In genomic region chr17:30566516-30567225, GRCh38 we compare ENCODE assay signal across 7 cellular contexts.
DNase-seq lines count a peak whose midpoint lies in the region; ATAC-seq, FAIRE-seq and TF ChIP-seq lines count a peak whose summit lies in the region.
"Not testable (repeated sequence)": the region's sequence is repeated elsewhere in the genome, so short reads cannot be mapped to it uniquely, and the experiment has no call there.

No MANE protein-coding gene starts in this region.

- H3K27ac Mint-ChIP-seq in activated CD8-positive, alpha-beta memory T cell treated with anti-CD3 and anti-CD28 coated beads, Interleukin-2, amount 10 ng/mL, durations not matched to agents 7 days and 5 days; endodermal cell: not testable (repeated sequence)
- peak overlapping the region; percentile 80 for H3K27ac Mint-ChIP-seq in neural progenitor cell

- not testable (repeated sequence) for H3K9me3 Mint-ChIP-seq in activated CD8-positive, alpha-beta memory T cell treated with anti-CD3 and anti-CD28 coated beads, Interleukin-2, amount 10 ng/mL, durations not matched to agents 7 days and 5 days (ENCODE audit: low read depth); endodermal cell; neural progenitor cell

- H3K36me3 Mint-ChIP-seq in activated CD8-positive, alpha-beta memory T cell treated with anti-CD3 and anti-CD28 coated beads, Interleukin-2, amount 10 ng/mL, durations not matched to agents 7 days and 5 days; endodermal cell (ENCODE audit: low read depth); neural progenitor cell: not testable (repeated sequence)

- intact Hi-C loops in HepG2 (cut with micrococcal nuclease; ENCODE audit: unreplicated experiment); stomach (cut with DNase I; ENCODE audit: low total_unique reads): not testable (repeated sequence)

- in situ Hi-C loops in HepG2 (cut with HindIII; ENCODE audit: extremely low pct_ligation_motif_present, low pct_unique_long_range_greater_than_20kb), result not testable (repeated sequence)

- POLR2A ChIA-PET in HepG2 (lab: Yijun Ruan, JAX), result not testable (repeated sequence)

- H3K27me3 ChIP-seq in BLaER1 treated with 17β-estradiol and CSF1 and Interleukin-3, amounts not matched to agents 10 nM and 100 nM; endodermal cell (ENCODE audit: control insufficient read depth, insufficient read depth, low read length, poor library complexity, severe bottlenecking); neural progenitor cell: not testable (repeated sequence)
- H3K27me3 ChIP-seq in HepG2 (ENCODE audit: control insufficient read depth in 1 of 2, insufficient read depth in 2 of 2, low read length in 2 of 2), result peaks cover 3 to 32% of the 10 kb centered on the region in 2 experiments; a peak in 4 of 5 replicates
- H3K27me3 ChIP-seq in stomach, result peaks cover 0 to 38% (median 0%) of the 10 kb centered on the region in 3 donors

- 86 to 89% methylated on average over 8 to 10 of the region's 10 CpGs for WGBS in endodermal cell (ENCODE audit: insufficient coverage in 1 of 2, insufficient read length in 1 of 2), 2 experiments
- WGBS in HepG2 (ENCODE audit: low lambda C conversion rate), result 14% methylated on average over 6 of the region's 10 CpGs
- WGBS in stomach, 5 donors, result 69 to 86% (median 80%) methylated on average over 8 to 10 of the region's 10 CpGs

- H3K36me3 ChIP-seq in BLaER1 treated with 17β-estradiol and CSF1 and Interleukin-3, amounts not matched to agents 10 nM and 100 nM; endodermal cell (ENCODE audit: control insufficient read depth, insufficient read depth, low read length); HepG2 (replicated peaks in 1 of 2; ENCODE audit: control insufficient read depth in 1 of 2, insufficient read depth in 2 of 2, low read length in 2 of 2); neural progenitor cell; stomach: not testable (repeated sequence)

- TF ChIP-seq CTCF in endodermal cell (conservative IDR thresholded peaks at IDR 0.05); HepG2 (CRISPR knock-in tag; IDR thresholded peaks at IDR 0.05); neural progenitor cell (IDR thresholded peaks at IDR 0.05); stomach (IDR thresholded peaks at IDR 0.05): not testable (repeated sequence)

- peak; percentile 16 for FAIRE-seq in HTR-8/SVneo (lab: Jason Lieb, UNC)
- not testable (repeated sequence) for FAIRE-seq in HepG2 (lab: Jason Lieb, UNC)

- H3K9me3 ChIP-seq in BLaER1 treated with 17β-estradiol and CSF1 and Interleukin-3, amounts not matched to agents 10 nM and 100 nM (replicated peaks in 1 of 11), result peaks cover 0 to 11% (median 0%) of the 10 kb centered on the region in 11 experiments; a peak in 4 of 22 replicates
- not testable (repeated sequence) for H3K9me3 ChIP-seq in endodermal cell (ENCODE audit: control insufficient read depth, low read length); HepG2 (ENCODE audit: low read length); neural progenitor cell (ENCODE audit: low read depth); stomach

- not testable (repeated sequence) for H3K4me3 Mint-ChIP-seq in activated CD8-positive, alpha-beta memory T cell treated with anti-CD3 and anti-CD28 coated beads, Interleukin-2, amount 10 ng/mL, durations not matched to agents 7 days and 5 days; endodermal cell; neural progenitor cell

- CTCF ChIA-PET in activated CD8-positive, alpha-beta memory T cell treated with anti-CD3 and anti-CD28 coated beads, Interleukin-2, amount 10 ng/mL, durations not matched to agents 7 days and 5 days (lab: Charles Lee); HepG2 (lab: Yijun Ruan, JAX; ENCODE audit: low intra/inter-chr PET ratio, low total read pairs): not testable (repeated sequence)

- not testable (repeated sequence) for H3F3A ChIP-seq in neural progenitor cell (ENCODE audit: low read depth)

- DNase-seq in HTR-8/SVneo (ENCODE audit: insufficient read length, low spot score); HepG2 (ENCODE audit: low spot score); neural progenitor cell (ENCODE audit: low spot score): not testable (repeated sequence)
- peak; percentile 40 for DNase-seq in activated CD8-positive, alpha-beta memory T cell treated with anti-CD3 and anti-CD28 coated beads, Interleukin-2, amount 10 ng/mL, durations not matched to agents 7 days and 5 days
- DNase-seq in endodermal cell, result peak; percentile 56
- DNase-seq in stomach, result peak; percentile 18

- H3K4me2 ChIP-seq in BLaER1 treated with 17β-estradiol and CSF1 and Interleukin-3, amounts not matched to agents 10 nM and 100 nM, result peak overlapping the region in 8 of 11 experiments; percentile 5 to 38 (median 19); a peak in 8 of 22 replicates
- not testable (repeated sequence) for H3K4me2 ChIP-seq in HepG2 (ENCODE audit: low read depth, low read length); neural progenitor cell

- not testable (repeated sequence) for H4K20me1 ChIP-seq in BLaER1 treated with 17β-estradiol and CSF1 and Interleukin-3, amounts not matched to agents 10 nM and 100 nM; HepG2 (ENCODE audit: insufficient read depth, low read length); neural progenitor cell (ENCODE audit: low read depth)

- H2AFZ ChIP-seq in HepG2 (ENCODE audit: low read length); neural progenitor cell (replicated peaks): not testable (repeated sequence)

- H3K4me1 ChIP-seq in BLaER1 treated with 17β-estradiol and CSF1 and Interleukin-3, amounts not matched to agents 10 nM and 100 nM, result peaks cover 17 to 34% (median 27%) of the 10 kb centered on the region in 10 experiments
- not testable (repeated sequence) for H3K4me1 ChIP-seq in endodermal cell (ENCODE audit: control insufficient read depth, insufficient read depth, low read length); neural progenitor cell; stomach
- peaks cover 12% of the 10 kb centered on the region for H3K4me1 ChIP-seq in HepG2 (ENCODE audit: insufficient read depth, low read length)

- H3K9ac ChIP-seq in BLaER1 treated with 17β-estradiol and CSF1 and Interleukin-3, amounts not matched to agents 10 nM and 100 nM; endodermal cell (ENCODE audit: extremely low read depth, low read length, poor library complexity, severe bottlenecking); HepG2 (ENCODE audit: insufficient read depth, low read depth, low read length); neural progenitor cell: not testable (repeated sequence)

- TF ChIP-seq RAD21 in HepG2 (CRISPR knock-in tag; IDR thresholded peaks at IDR 0.05), result not testable (repeated sequence)

- ATAC-seq in activated CD8-positive, alpha-beta memory T cell treated with anti-CD3 and anti-CD28 coated beads, Interleukin-2, amount 10 ng/mL, durations not matched to agents 7 days and 5 days, result peak; percentile 45
- ATAC-seq in HepG2, result peak; percentile 63

- BruUV-seq in HepG2 (replicated peaks; lab: Mats Ljungman, UMichigan), result not testable (repeated sequence)

- not testable (repeated sequence) for TF ChIP-seq EP300 in HepG2 (IDR thresholded peaks at IDR 0.05; ENCODE audit: low read depth in 2 of 2, low read length in 2 of 2); HepG2 (CRISPR knock-in tag; IDR thresholded peaks at IDR 0.05; ENCODE audit: borderline replicate concordance); stomach (IDR thresholded peaks at IDR 0.05)

- not testable (repeated sequence) for H3K4me1 Mint-ChIP-seq in activated CD8-positive, alpha-beta memory T cell treated with anti-CD3 and anti-CD28 coated beads, Interleukin-2, amount 10 ng/mL, durations not matched to agents 7 days and 5 days
- peaks cover 19% of the 10 kb centered on the region for H3K4me1 Mint-ChIP-seq in endodermal cell
- peaks cover 17% of the 10 kb centered on the region for H3K4me1 Mint-ChIP-seq in neural progenitor cell

- not testable (repeated sequence) for H3K4me3 ChIP-seq in BLaER1 treated with 17β-estradiol and CSF1 and Interleukin-3, amounts not matched to agents 10 nM and 100 nM; endodermal cell (ENCODE audit: low read length); HepG2 (replicated peaks in 1 of 3; ENCODE audit: insufficient read depth in 1 of 3, low read depth in 2 of 3, low read length in 3 of 3); neural progenitor cell; stomach

- H3K27me3 Mint-ChIP-seq in activated CD8-positive, alpha-beta memory T cell treated with anti-CD3 and anti-CD28 coated beads, Interleukin-2, amount 10 ng/mL, durations not matched to agents 7 days and 5 days, result peaks cover 15% of the 10 kb centered on the region
- not testable (repeated sequence) for H3K27me3 Mint-ChIP-seq in endodermal cell (ENCODE audit: insufficient read depth)
- H3K27me3 Mint-ChIP-seq in neural progenitor cell (ENCODE audit: insufficient read depth, low read depth), result peaks cover 11% of the 10 kb centered on the region

- not testable (repeated sequence) for H3K27ac ChIP-seq in BLaER1 treated with 17β-estradiol and CSF1 and Interleukin-3, amounts not matched to agents 10 nM and 100 nM; endodermal cell (ENCODE audit: low read depth, low read length); HepG2 (ENCODE audit: extremely low read length, insufficient read depth, low read length); neural progenitor cell; stomach

- H3K79me2 ChIP-seq in HepG2 (ENCODE audit: insufficient read depth, low read length); neural progenitor cell (ENCODE audit: low read depth): not testable (repeated sequence)

- not testable (repeated sequence) for TF ChIP-seq POLR2A in HepG2 (IDR thresholded peaks at IDR 0.05; ENCODE audit: insufficient read depth in 1 of 2, low read depth in 2 of 2, low read length in 2 of 2); stomach (IDR thresholded peaks at IDR 0.05)
